ENCODE assay signal across 11 cellular contexts in genomic region chr3:66398228-66399025, GRCh38.
DNase-seq lines count a peak whose midpoint lies in the region; ATAC-seq and TF ChIP-seq lines count a peak whose summit lies in the region.
"Had no signal": no experiment of that assay in that cellular context is flagged by ENCODE, and none has a peak within 500 bp of the region (broad histone marks: within the 10 kb centered on the region; RNA-seq: fewer than 3 reads in every experiment).

No MANE protein-coding gene starts in this region.

- no peak overlapping the region for H3K4me3 Mint-ChIP-seq in WTC11
- H3K4me3 Mint-ChIP-seq: B cell; dendritic cell treated with granulocyte-macrophage colony-stimulating factor and Interleukin-4, amounts not matched to agents 40 ng/mL and 50 ng/mL, for 4 days had no signal

- H3K27me3 Mint-ChIP-seq in WTC11 (ENCODE audit: low read depth), result no peaks in the 10 kb centered on the region
- H3K27me3 Mint-ChIP-seq: B cell; dendritic cell treated with granulocyte-macrophage colony-stimulating factor and Interleukin-4, amounts not matched to agents 40 ng/mL and 50 ng/mL, for 4 days had no signal

- CTCF ChIA-PET in WTC11 (lab: Charles Lee), result interaction anchor here (2.1 kb wide), 1 partner anchor 10 kb away, joined by 10 read pairs; no protein-coding TSS in a partner anchor

- H3K4me1 ChIP-seq in tibial artery, result peaks cover 0 to 85% (median 70%) of the 10 kb centered on the region in 4 donors

- TF ChIP-seq CTCF in WTC11 (IDR thresholded peaks at IDR 0.05), result no peak
- no peak for TF ChIP-seq CTCF in tibial artery (IDR thresholded peaks at IDR 0.05)

- H3K9me3 Mint-ChIP-seq in WTC11, result no peaks in the 10 kb centered on the region
- H3K9me3 Mint-ChIP-seq: dendritic cell treated with granulocyte-macrophage colony-stimulating factor and Interleukin-4, amounts not matched to agents 40 ng/mL and 50 ng/mL, for 4 days had no signal

- POLR2A ChIA-PET in WTC11 (lab: Charles Lee), result interaction anchor here (0.6 kb wide), 1 partner anchor 304 kb away, joined by 5 read pairs; no protein-coding TSS in a partner anchor

- no peaks in the 10 kb centered on the region for H3K9me3 ChIP-seq in tibial artery

- DNase-seq in cardiac septum (ENCODE audit: low spot score) (peak; percentile 75), left ventricle myocardium superior (no peak), WTC11 (ENCODE audit: low spot score) (no peak), kidney tubule cell (ENCODE audit: low spot score) (peak; percentile 22), tibial artery (no peak), GM19238 (ENCODE audit: insufficient read length, low spot score) (no peak), NCI-H510A (lab: John Stamatoyannopoulos, UW) (no peak), HPDE6-E6E7 (ENCODE audit: extremely low spot score) (no peak)
- DNase-seq: right cardiac atrium had no signal

- peaks cover 12 to 50% (median 40%) of the 10 kb centered on the region in 3 donors for H3K36me3 ChIP-seq in tibial artery

- H3K36me3 Mint-ChIP-seq in WTC11, result peaks cover 86% of the 10 kb centered on the region

- ATAC-seq in left ventricle myocardium superior (no peak), WTC11 (no peak)
- ATAC-seq: right cardiac atrium had no signal

- intact Hi-C loops in cardiac septum (cut with DNase I), result no loop called here
- intact Hi-C loops in left ventricle myocardium superior (cut with micrococcal nuclease), result no loop called here
- intact Hi-C loops in tibial artery (cut with DNase I; ENCODE audit: low total_unique reads), result no loop called here

- H3K4me3 ChIP-seq in tibial artery, result no peak overlapping the region

- H3K27ac Mint-ChIP-seq in WTC11, result peak overlapping the region; percentile 44
- H3K27ac Mint-ChIP-seq: B cell; dendritic cell treated with granulocyte-macrophage colony-stimulating factor and Interleukin-4, amounts not matched to agents 40 ng/mL and 50 ng/mL, for 4 days had no signal

- peak overlapping the region; percentile 17 to 22 for H3K27ac ChIP-seq in tibial artery

- H3K4me1 Mint-ChIP-seq in WTC11, result peaks cover 41% of the 10 kb centered on the region

- H3K27me3 ChIP-seq in tibial artery, result no peaks in the 10 kb centered on the region

TF ChIP-seq in WTC11, 78 proteins besides CTCF, POLR2A, EP300 and RAD21:
- TF ChIP-seq ZNF121 (CRISPR knock-in tag; IDR thresholded peaks at IDR 0.05), result no peak
- TF ChIP-seq GTF2I (CRISPR knock-in tag; conservative IDR thresholded peaks at IDR 0.05), result no peak
- no peak for TF ChIP-seq ATF3 (CRISPR knock-in tag; conservative IDR thresholded peaks at IDR 0.05)
- no peak for TF ChIP-seq PREB (CRISPR knock-in tag; IDR thresholded peaks at IDR 0.05; ENCODE audit: borderline replicate concordance)
- no peak for TF ChIP-seq CDX4 (CRISPR knock-in tag; IDR thresholded peaks at IDR 0.05; ENCODE audit: borderline replicate concordance)
- no peak for TF ChIP-seq NR1H2 (CRISPR knock-in tag; IDR thresholded peaks at IDR 0.05)
- no peak for TF ChIP-seq AR (CRISPR knock-in tag; IDR thresholded peaks at IDR 0.05)
TF ChIP-seq in WTC11: peak in this region for 0.

Comparison
In these comparisons a context has a peak if more than half of its experiments do, and no peak if none do; other contexts are left out.
1. DNase-seq: peak in cardiac septum (single experiment) and kidney tubule cell (single experiment); none in left ventricle myocardium superior (single experiment), WTC11 (single experiment), tibial artery (0 of 2), GM19238 (single experiment), NCI-H510A (single experiment) and HPDE6-E6E7 (single experiment).